Comparison of ENCODE assay signal across 22 cellular contexts in genomic region chr2:236764716-236765115, GRCh38.
"Had no signal": no experiment of that assay in that cellular context is flagged by ENCODE, and none has a peak within 500 bp of the region (broad histone marks: within the 10 kb centered on the region; RNA-seq: fewer than 3 reads in every experiment).

No MANE protein-coding gene starts in this region.

- DNase-seq: activated CD4-positive, alpha-beta T cell treated with anti-CD3 and anti-CD28 coated beads for 4 hours; activated CD8-positive, alpha-beta memory T cell treated with anti-CD3 and anti-CD28 coated beads, Interleukin-2, amount 50 U/mL, for 48 hours; activated CD8-positive, alpha-beta T cell treated with anti-CD3 and anti-CD28 coated beads, Interleukin-2, amount 10 ng/mL, durations not matched to agents 7 days and 5 days; activated naive CD4-positive, alpha-beta T cell treated with anti-CD3 and anti-CD28 coated beads, Interleukin-2, amount 50 U/mL, for 16 hours; activated naive CD8-positive, alpha-beta T cell treated with anti-CD3 and anti-CD28 coated beads, Interleukin-2, amount 50 U/mL, for 24 hours; activated T-cell treated with anti-CD3 and anti-CD28 coated beads, Interleukin-2, amount 50 U/mL, for 1 hour; amniotic stem cell; body of pancreas; Karpas-422; NCI-H146; NCI-H187 treated with DMSO at 0.1 percent for 48 hours; NCI-H345; NCI-H510A; NCI-H526 treated with DMSO at 0.1 percent for 48 hours; NK-92 treated with Interleukin-12 subunit alpha and Interleukin-12 subunit beta, amount 100 ng/mL, for 24 hours; OCI-M1; SHP77 treated with DMSO at 0.1 percent for 48 hours had no signal

- H3K27ac Mint-ChIP-seq: activated CD8-positive, alpha-beta T cell treated with anti-CD3 and anti-CD28 coated beads, Interleukin-2, amount 10 ng/mL, durations not matched to agents 7 days and 5 days; activated naive CD8-positive, alpha-beta T cell treated with anti-CD3 and anti-CD28 coated beads, Interleukin-2, amount 50 U/mL, for 24 hours; T-helper 1 cell treated with Interleukin-12 subunit alpha and Interleukin-12 subunit beta and Interleukin-4 antibody, amounts not matched to agents 30 μg/mL and 1 μg/mL, for 36 hours had no signal

- H3K4me3 Mint-ChIP-seq: activated CD8-positive, alpha-beta T cell treated with anti-CD3 and anti-CD28 coated beads, Interleukin-2, amount 10 ng/mL, durations not matched to agents 7 days and 5 days; activated naive CD8-positive, alpha-beta T cell treated with anti-CD3 and anti-CD28 coated beads, Interleukin-2, amount 50 U/mL, for 24 hours; T-helper 1 cell treated with Interleukin-12 subunit alpha and Interleukin-12 subunit beta and Interleukin-4 antibody, amounts not matched to agents 30 μg/mL and 1 μg/mL, for 36 hours had no signal

- H3K4me1 Mint-ChIP-seq: activated naive CD8-positive, alpha-beta T cell treated with anti-CD3 and anti-CD28 coated beads, Interleukin-2, amount 50 U/mL, for 24 hours had no signal

- H3K9me3 ChIP-seq: ascending aorta, body of pancreas had no signal

- ATAC-seq: activated CD4-positive, CD25-positive, alpha-beta regulatory T cell treated with anti-CD3 and anti-CD28 coated beads, Interleukin-2, amount 50 U/mL, for 24 hours; activated CD8-positive, alpha-beta T cell treated with anti-CD3 and anti-CD28 coated beads, Interleukin-2, amount 10 ng/mL, durations not matched to agents 7 days and 5 days; activated naive CD8-positive, alpha-beta T cell treated with anti-CD3 and anti-CD28 coated beads, Interleukin-2, amount 50 U/mL, for 24 hours; body of pancreas; K562; Panc1 had no signal

- H3K36me3 ChIP-seq: ascending aorta had no signal

- H3K4me1 ChIP-seq: ascending aorta, body of pancreas had no signal

- H3K27me3 ChIP-seq: ascending aorta, body of pancreas had no signal

- H3K4me3 ChIP-seq: ascending aorta, body of pancreas, K562 had no signal

- H3K9me3 Mint-ChIP-seq: activated naive CD8-positive, alpha-beta T cell treated with anti-CD3 and anti-CD28 coated beads, Interleukin-2, amount 50 U/mL, for 24 hours; T-helper 1 cell treated with Interleukin-12 subunit alpha and Interleukin-12 subunit beta and Interleukin-4 antibody, amounts not matched to agents 30 μg/mL and 1 μg/mL, for 36 hours had no signal

- H3K27ac ChIP-seq: ascending aorta, body of pancreas had no signal

- FAIRE-seq: K562 had no signal
